ENCODE assay signal across 18 cellular contexts in the genomic region with DNA sequence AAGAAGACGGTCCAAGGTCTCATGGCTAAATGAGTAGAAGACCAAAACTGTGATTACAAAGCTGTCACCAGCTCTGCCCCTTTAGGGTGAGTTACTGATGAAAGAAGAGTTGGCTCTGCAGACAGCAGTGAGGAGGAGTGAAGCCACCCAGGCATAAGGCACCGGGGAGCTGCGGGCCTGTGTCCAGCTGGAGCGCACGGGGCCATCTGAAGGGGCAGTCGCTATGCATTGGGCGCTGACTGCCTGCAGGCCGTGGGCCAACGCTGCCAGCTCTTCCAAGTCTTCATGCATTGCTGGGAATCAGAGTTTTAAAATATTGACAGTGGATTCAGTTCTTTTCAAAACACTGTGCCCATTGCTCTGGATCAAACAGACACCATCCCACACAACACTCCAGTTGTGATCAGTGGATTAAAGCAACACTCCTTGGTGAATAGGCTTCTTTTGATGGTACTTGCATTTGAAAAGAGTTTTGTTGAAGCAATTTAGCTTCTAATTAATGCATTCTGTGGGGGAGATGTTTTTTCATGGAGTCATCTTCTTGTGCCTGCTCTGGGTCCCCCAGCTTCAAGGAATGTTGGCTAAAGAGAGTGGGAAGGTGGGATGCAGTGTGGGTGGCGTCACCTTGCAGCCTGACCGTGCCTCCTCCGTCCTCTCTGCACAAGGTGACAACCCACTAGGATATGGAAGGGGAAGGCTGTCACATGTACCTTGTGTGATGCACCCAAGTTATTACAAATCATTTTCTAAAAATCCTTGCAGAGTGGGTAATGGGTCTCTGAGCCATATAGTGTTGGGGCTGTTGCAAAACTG.
DNase-seq lines count a peak whose midpoint lies in the region; ATAC-seq and TF ChIP-seq lines count a peak whose summit lies in the region.
"Had no signal": no experiment of that assay in that cellular context is flagged by ENCODE, and none has a peak within 500 bp of the region (broad histone marks: within the 10 kb centered on the region; RNA-seq: fewer than 3 reads in every experiment).

No MANE protein-coding gene starts in this region.

- H3K36me3 Mint-ChIP-seq in neural crest cell (ENCODE audit: low read depth) (peaks cover 7% of the 10 kb centered on the region), type B pancreatic cell (peaks cover 27% of the 10 kb centered on the region)
- no peaks in the 10 kb centered on the region for H3K36me3 Mint-ChIP-seq in CD8-positive, alpha-beta memory T cell
- H3K36me3 Mint-ChIP-seq: activated naive CD8-positive, alpha-beta T cell treated with anti-CD3 and anti-CD28 coated beads, Interleukin-2, amount 10 ng/mL, durations not matched to agents 7 days and 5 days had no signal

- H3K4me1 Mint-ChIP-seq in neural crest cell: peaks cover 49% of the 10 kb centered on the region
- H3K4me1 Mint-ChIP-seq in type B pancreatic cell (ENCODE audit: unreplicated experiment): peaks cover 80% of the 10 kb centered on the region
- no peaks in the 10 kb centered on the region for H3K4me1 Mint-ChIP-seq in CD8-positive, alpha-beta memory T cell
- H3K4me1 Mint-ChIP-seq: activated naive CD8-positive, alpha-beta T cell treated with anti-CD3 and anti-CD28 coated beads, Interleukin-2, amount 10 ng/mL, durations not matched to agents 7 days and 5 days had no signal

- H3K4me1 ChIP-seq in adipocyte (ENCODE audit: control insufficient read depth, insufficient read depth, low read length) (peaks cover 24% of the 10 kb centered on the region), heart right ventricle (peaks cover 0 to 39% (median 14%) of the 10 kb centered on the region in 9 donors)
- no peaks in the 10 kb centered on the region for H3K4me1 ChIP-seq in CD8-positive, alpha-beta memory T cell (ENCODE audit: insufficient read depth, low read length)

- H3K36me3 ChIP-seq in adipocyte (ENCODE audit: control insufficient read depth, insufficient read depth, low read length, severe bottlenecking): no peaks in the 10 kb centered on the region
- H3K36me3 ChIP-seq in heart right ventricle: no peaks in the 10 kb centered on the region
- no peaks in the 10 kb centered on the region for H3K36me3 ChIP-seq in CD8-positive, alpha-beta memory T cell (ENCODE audit: insufficient read depth, low read length)
- H3K36me3 ChIP-seq: BE2C, cardiac muscle cell had no signal

- TF ChIP-seq CTCF in fibroblast of the aortic adventitia (IDR thresholded peaks at IDR 0.05; ENCODE audit: insufficient read depth, low read length): no peak
- no peak for TF ChIP-seq CTCF in neural crest cell (conservative IDR thresholded peaks at IDR 0.05)
- no peak for TF ChIP-seq CTCF in type B pancreatic cell (conservative IDR thresholded peaks at IDR 0.05)
- TF ChIP-seq CTCF in heart right ventricle (IDR thresholded peaks at IDR 0.05): no peak

- no peaks in the 10 kb centered on the region for H3K9me3 ChIP-seq in adipocyte (ENCODE audit: control insufficient read depth, low read length)
- no peaks in the 10 kb centered on the region for H3K9me3 ChIP-seq in heart right ventricle
- H3K9me3 ChIP-seq in CD8-positive, alpha-beta memory T cell (ENCODE audit: low read length): no peaks in the 10 kb centered on the region
- H3K9me3 ChIP-seq: BE2C had no signal

- ATAC-seq in GM21528 (IDR thresholded peaks at IDR 0.05; ENCODE audit: low FRiP score, unreplicated experiment): no peak
- ATAC-seq in heart right ventricle: no peak
- ATAC-seq in GM19397 (IDR thresholded peaks at IDR 0.05; ENCODE audit: unreplicated experiment): no peak

- POLR2A ChIA-PET in CD8-positive, alpha-beta memory T cell (lab: Charles Lee): no interaction called here

- H3K4me3 ChIP-seq in adipocyte (ENCODE audit: low read length) (peak overlapping the region; percentile 21), fibroblast of the aortic adventitia (ENCODE audit: low read depth, low read length) (peak overlapping the region; percentile 13), heart right ventricle (no peak overlapping the region)
- no peak overlapping the region for H3K4me3 ChIP-seq in CD8-positive, alpha-beta memory T cell (ENCODE audit: low read length)
- H3K4me3 ChIP-seq: cardiac muscle cell had no signal

- CTCF ChIA-PET in CD8-positive, alpha-beta memory T cell (lab: Charles Lee): no interaction called here

- no peak for DNase-seq in adipocyte (ENCODE audit: low read depth)
- DNase-seq in fibroblast of the aortic adventitia (ENCODE audit: low read depth): no peak
- no peak for DNase-seq in neural crest cell (ENCODE audit: low read depth, low spot score)
- DNase-seq in type B pancreatic cell (ENCODE audit: extremely low spot score, unreplicated experiment): peak; percentile 42
- no peak for DNase-seq in heart right ventricle
- no peak for DNase-seq in CD8-positive, alpha-beta memory T cell
- DNase-seq: activated CD8-positive, alpha-beta memory T cell treated with anti-CD3 and anti-CD28 coated beads for 24 hours; activated naive CD8-positive, alpha-beta T cell treated with anti-CD3 and anti-CD28 coated beads, Interleukin-2, amount 10 ng/mL, durations not matched to agents 7 days and 5 days; effector memory CD4-positive, alpha-beta T cell; NCI-H1092 treated with DMSO at 0.1 percent for 48 hours; NCI-H2081; SHP77; stimulated activated CD4-positive, alpha-beta T cell treated with anti-CD3 and anti-CD28 coated beads, Interleukin-4, amount 100 ng/mL, for 24 hours had no signal

- intact Hi-C loops in heart right ventricle (cut with DNase I): no loop called here

- H3K27me3 Mint-ChIP-seq in neural crest cell (ENCODE audit: low read depth) (no peaks in the 10 kb centered on the region), type B pancreatic cell (no peaks in the 10 kb centered on the region)
- H3K27me3 Mint-ChIP-seq in CD8-positive, alpha-beta memory T cell: peaks cover 0 to 5% of the 10 kb centered on the region in 2 donors

- H3K9ac ChIP-seq in adipocyte (ENCODE audit: low read length): no peak overlapping the region
- H3K9ac ChIP-seq: KMS-11 had no signal

- 72 to 81% methylated on average over 12 of the region's 12 CpGs for WGBS in heart right ventricle, 2 donors

- H3K27ac Mint-ChIP-seq in neural crest cell (ENCODE audit: unreplicated experiment): peak overlapping the region; percentile 73
- H3K27ac Mint-ChIP-seq in type B pancreatic cell: peak overlapping the region; percentile 86
- H3K27ac Mint-ChIP-seq in CD8-positive, alpha-beta memory T cell: no peak overlapping the region
- H3K27ac Mint-ChIP-seq: activated naive CD8-positive, alpha-beta T cell treated with anti-CD3 and anti-CD28 coated beads, Interleukin-2, amount 10 ng/mL, durations not matched to agents 7 days and 5 days had no signal

- no peak overlapping the region for H3K27ac ChIP-seq in heart right ventricle
- no peak overlapping the region for H3K27ac ChIP-seq in CD8-positive, alpha-beta memory T cell (ENCODE audit: low read depth, low read length)
- H3K27ac ChIP-seq: cardiac muscle cell, KMS-11 had no signal

- no peaks in the 10 kb centered on the region for H3K27me3 ChIP-seq in adipocyte (replicated peaks; ENCODE audit: control insufficient read depth, insufficient read depth, low read length)
- H3K27me3 ChIP-seq in heart right ventricle: no peaks in the 10 kb centered on the region
- H3K27me3 ChIP-seq in CD8-positive, alpha-beta memory T cell (ENCODE audit: insufficient read depth, low read length, poor library complexity, severe bottlenecking): no peaks in the 10 kb centered on the region
- H3K27me3 ChIP-seq: BE2C, cardiac muscle cell had no signal

- H3K9me3 Mint-ChIP-seq in neural crest cell (no peaks in the 10 kb centered on the region), type B pancreatic cell (peaks cover 10% of the 10 kb centered on the region)
- H3K9me3 Mint-ChIP-seq in CD8-positive, alpha-beta memory T cell: peaks cover 0 to 3% (median 0%) of the 10 kb centered on the region in 5 donors
- H3K9me3 Mint-ChIP-seq: activated naive CD8-positive, alpha-beta T cell treated with anti-CD3 and anti-CD28 coated beads, Interleukin-2, amount 10 ng/mL, durations not matched to agents 7 days and 5 days had no signal

- H3K4me3 Mint-ChIP-seq in neural crest cell: no peak overlapping the region
- H3K4me3 Mint-ChIP-seq in type B pancreatic cell: no peak overlapping the region
- no peak overlapping the region for H3K4me3 Mint-ChIP-seq in CD8-positive, alpha-beta memory T cell
- H3K4me3 Mint-ChIP-seq: activated naive CD8-positive, alpha-beta T cell treated with anti-CD3 and anti-CD28 coated beads, Interleukin-2, amount 10 ng/mL, durations not matched to agents 7 days and 5 days had no signal

Comparison
In these comparisons a context has a peak if more than half of its experiments do, and no peak if none do; other contexts are left out.
1. H3K4me3 ChIP-seq: peak in adipocyte (single experiment) and fibroblast of the aortic adventitia (single experiment); none in heart right ventricle (0 of 10) and CD8-positive, alpha-beta memory T cell (single experiment).
2. H3K27ac Mint-ChIP-seq: peak in neural crest cell (single experiment) and type B pancreatic cell (single experiment); none in CD8-positive, alpha-beta memory T cell (0 of 8).